In the genomic region with DNA sequence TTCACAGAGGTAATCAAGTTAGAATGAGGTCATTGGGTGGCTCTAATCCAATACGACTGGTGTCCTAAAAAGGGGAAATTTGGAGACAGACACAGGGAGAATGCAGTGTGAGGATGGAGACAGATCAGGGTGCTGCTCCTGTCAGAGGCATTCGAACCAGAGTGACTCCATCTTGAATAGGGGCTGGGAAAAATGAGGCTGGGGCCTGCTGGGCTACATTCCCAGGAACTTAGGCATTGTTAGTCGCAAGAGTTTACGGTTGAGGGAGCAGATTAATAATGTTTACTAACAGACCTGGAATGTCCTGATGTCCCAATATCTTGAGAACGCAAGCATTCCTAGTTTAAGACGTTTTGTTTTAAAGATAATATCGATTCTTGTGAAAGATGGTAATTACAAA, we compare ENCODE assay signal across 27 cellular contexts. TPM values are rescaled to one million over a fixed set of nuclear protein-coding genes. Genes with fewer than 3 reads are reported as not detected.
DNase-seq lines count a peak whose midpoint lies in the region; ATAC-seq and TF ChIP-seq lines count a peak whose summit lies in the region.
"Had no signal": no experiment of that assay in that cellular context is flagged by ENCODE, and none has a peak within 500 bp of the region (broad histone marks: within the 10 kb centered on the region; RNA-seq: fewer than 3 reads in every experiment).

No MANE protein-coding gene starts in this region.

- H3K4me1 ChIP-seq in PC-9 (replicated peaks; ENCODE audit: insufficient read depth) = peaks cover 49% of the 10 kb centered on the region

- no peaks in the 10 kb centered on the region for H3K27me3 ChIP-seq in PC-9 (ENCODE audit: insufficient read depth, low read depth)
- H3K27me3 ChIP-seq: testis had no signal

- no peaks in the 10 kb centered on the region for H3K9me3 ChIP-seq in PC-9 (ENCODE audit: insufficient read depth, low read depth)
- H3K9me3 ChIP-seq: testis had no signal

- peaks cover 65% of the 10 kb centered on the region for H3F3A ChIP-seq in PC-9 (ENCODE audit: insufficient read depth, low read depth)

- H3K4me2 ChIP-seq in PC-9 = peak overlapping the region; percentile 74

- peak; percentile 71 for DNase-seq in EL
- peak; percentile 77 to 99 for DNase-seq in PC-9
- no peak for DNase-seq in epithelial cell of prostate (ENCODE audit: low read depth, low spot score)
- peak; percentile 58 for DNase-seq in kidney tubule cell (ENCODE audit: low spot score)
- no peak for DNase-seq in mucosa of gallbladder (ENCODE audit: low spot score)
- no peak for DNase-seq in T-helper 1 cell
- DNase-seq: activated CD4-positive, alpha-beta memory T cell treated with anti-CD3 and anti-CD28 coated beads for 36 hours; activated CD8-positive, alpha-beta memory T cell treated with anti-CD3 and anti-CD28 coated beads, Interleukin-2, amount 50 U/mL, for 48 hours; activated naive CD8-positive, alpha-beta T cell treated with anti-CD3 and anti-CD28 coated beads for 36 hours; central memory CD4-positive, alpha-beta T cell; dermis blood vessel endothelial cell; hippocampal formation; NCI-H1048; NCI-H187; NCI-H774; right cardiac atrium; stimulated activated CD4-positive, alpha-beta T cell treated with anti-CD3 and anti-CD28 coated beads, Interleukin-4, amount 100 ng/mL, for 1 hour; testis had no signal

- no peak overlapping the region for H3K4me3 ChIP-seq in PC-9
- H3K4me3 ChIP-seq: testis had no signal

- no peak for ATAC-seq in HG02973 (IDR thresholded peaks at IDR 0.05; ENCODE audit: unreplicated experiment)
- ATAC-seq in GM21619 (IDR thresholded peaks at IDR 0.05; ENCODE audit: unreplicated experiment) = no peak
- ATAC-seq: activated CD4-positive, CD25-positive, alpha-beta regulatory T cell treated with anti-CD3 and anti-CD28 coated beads, Interleukin-2, amount 50 U/mL, for 24 hours; natural killer cell treated with Interleukin-12 subunit alpha and Interleukin-12 subunit beta and Interleukin-15 and Interleukin-18, amount 100 ng/mL, for 72 hours; right cardiac atrium; stimulated activated memory B cell treated with anti-CD40 and anti-IgM and Interleukin-4, amounts not matched to agents 10 μg/mL and 1 μg/mL and 100 μg/mL, for 72 hours had no signal

- H3K9me2 ChIP-seq in PC-9 (ENCODE audit: insufficient read depth) = no peaks in the 10 kb centered on the region

- no peak overlapping the region for H2AFZ ChIP-seq in PC-9

- CTCF ChIA-PET in PC-9 (lab: Charles Lee) = interaction anchor here (0.6 to 1.3 kb wide), 3 partner anchors 39 to 504 kb away, joined by 5 to 14 read pairs (median 9); no protein-coding TSS in a partner anchor

- H3K79me2 ChIP-seq in PC-9 (ENCODE audit: low read depth) = no peaks in the 10 kb centered on the region

- H3K27ac ChIP-seq in PC-9 (peak overlapping the region; percentile 91), epithelial cell of prostate (peak overlapping the region; percentile 54)
- H3K27ac ChIP-seq: testis had no signal

- BruUV-seq in PC-9 (replicated peaks; lab: Mats Ljungman, UMichigan) = no TSS peak

- POLR2A ChIA-PET in PC-9 (lab: Charles Lee; ENCODE audit: unreplicated experiment) = interaction anchor here (0.9 to 1.0 kb wide), 2 partner anchors 14 to 17 kb away, joined by 3 to 7 read pairs; no protein-coding TSS in a partner anchor

- no peaks in the 10 kb centered on the region for H4K20me1 ChIP-seq in PC-9 (ENCODE audit: insufficient read depth)

- intact Hi-C loops in PC-9 (cut with micrococcal nuclease; ENCODE audit: unreplicated experiment) = loop anchor here (1.0 kb wide), 2 partner anchors 14 to 63 kb away; no protein-coding TSS in a partner anchor

- H3K36me3 ChIP-seq in PC-9 (ENCODE audit: low read depth) = no peaks in the 10 kb centered on the region

- no peak for TF ChIP-seq CTCF in PC-9 (conservative IDR thresholded peaks at IDR 0.05)

RNA-seq across cellular contexts. Expression of gene TNFAIP2, which starts 20.3 kb away (rescaled TPM):
- total RNA-seq in PC-9 (2021) (291 and 366 TPM in 2 replicates), mucosa of gallbladder (133 TPM)

RNA-seq across cellular contexts. Expression of gene EXOC3L4, which starts 49.0 kb away (rescaled TPM):
- total RNA-seq in PC-9 (2021) (0.38 and 1.7 TPM in 2 replicates), mucosa of gallbladder (22.9 TPM)
- total RNA-seq: activated CD4-positive, alpha-beta memory T cell treated with anti-CD3 and anti-CD28 coated beads for 36 hours; activated naive CD8-positive, alpha-beta T cell treated with anti-CD3 and anti-CD28 coated beads for 36 hours; astrocyte; dermis blood vessel endothelial cell; natural killer cell treated with Interleukin-12 subunit alpha and Interleukin-12 subunit beta and Interleukin-15 and Interleukin-18, amount 100 ng/mL, for 72 hours had no signal

RNA-seq across cellular contexts. Expression of gene LBHD2, which starts 59.5 kb away (rescaled TPM):
- total RNA-seq in PC-9 (2021) (0.52 and 0.78 TPM in 2 replicates), mucosa of gallbladder (0.60 TPM)
- total RNA-seq: activated CD4-positive, alpha-beta memory T cell treated with anti-CD3 and anti-CD28 coated beads for 36 hours; activated naive CD8-positive, alpha-beta T cell treated with anti-CD3 and anti-CD28 coated beads for 36 hours; astrocyte; dermis blood vessel endothelial cell; frontal cortex; LHCN-M2; natural killer cell treated with Interleukin-12 subunit alpha and Interleukin-12 subunit beta and Interleukin-15 and Interleukin-18, amount 100 ng/mL, for 72 hours; osteocyte; right cardiac atrium had no signal

Comparison
In these comparisons a context has a peak if more than half of its experiments do, and no peak if none do; other contexts are left out.
1. DNase-seq: peak in EL (single experiment), PC-9 (2 of 2) and kidney tubule cell (single experiment); none in epithelial cell of prostate (single experiment), mucosa of gallbladder (single experiment) and T-helper 1 cell (0 of 5).